ENCODE assay signal across 25 cellular contexts in genomic region chr11:68878022-68878421, GRCh38. TPM values are rescaled to one million over a fixed set of nuclear protein-coding genes. Genes with fewer than 3 reads are reported as not detected.
DNase-seq lines count a peak whose midpoint lies in the region; ATAC-seq and TF ChIP-seq lines count a peak whose summit lies in the region.
"Had no signal": no experiment of that assay in that cellular context is flagged by ENCODE, and none has a peak within 500 bp of the region (broad histone marks: within the 10 kb centered on the region; RNA-seq: fewer than 3 reads in every experiment).

No MANE protein-coding gene starts in this region.

- no peak overlapping the region for H3K14ac ChIP-seq in trophoblast cell (ENCODE audit: low read length)

- peak; percentile 44 for DNase-seq in DMS53 treated with DMSO at 0.1 percent for 48 hours (lab: John Stamatoyannopoulos, UW; ENCODE audit: unreplicated experiment)
- DNase-seq in RWPE2 (ENCODE audit: low spot score), result no peak
- peak; percentile 10 for DNase-seq in iPS-NIHi7 (ENCODE audit: extremely low spot score)
- peak; percentile 87 to 94 for DNase-seq in trophoblast cell
- DNase-seq in hippocampal formation (lab: John Stamatoyannopoulos, UW), result no peak
- no peak for DNase-seq in stimulated activated naive B cell treated with anti-CD40 and anti-IgM and Interleukin-4, amounts not matched to agents 10 μg/mL and 1 μg/mL and 100 μg/mL, for 72 hours
- DNase-seq: AML-193; CD4-positive, alpha-beta memory T cell; COR-L47; DMS79 treated with DMSO at 0.1 percent for 48 hours; KG1; NCI-H1048; NCI-H1436; NCI-H187; NCI-H2081 treated with DMSO at 0.1 percent for 48 hours; NCI-H2171 treated with DMSO at 0.1 percent for 48 hours; NCI-H345; NCI-H524 treated with DMSO at 0.1 percent for 48 hours; NCI-H774; Right ventricle myocardium superior; T-cell had no signal

- H3K4me3 Mint-ChIP-seq in stimulated activated naive B cell treated with anti-CD40 and anti-IgM and Interleukin-4, amounts not matched to agents 10 μg/mL and 1 μg/mL and 100 μg/mL, for 72 hours, result no peak overlapping the region
- H3K4me3 Mint-ChIP-seq: CD4-positive, alpha-beta memory T cell; T-cell had no signal

- H2BK120ac ChIP-seq in trophoblast cell (ENCODE audit: insufficient read depth, low read length, poor library complexity), result no peak overlapping the region

- H2BK12ac ChIP-seq in trophoblast cell (ENCODE audit: low read length), result no peak overlapping the region

- no peak overlapping the region for H3K27ac ChIP-seq in RWPE2 (ENCODE audit: poor library complexity, severe bottlenecking)
- no peak overlapping the region for H3K27ac ChIP-seq in trophoblast cell (ENCODE audit: low read depth, low read length)
- H3K27ac ChIP-seq: A549; BLaER1 treated with 17β-estradiol and CSF1 and Interleukin-3, amounts not matched to agents 10 nM and 100 nM; SJSA1 had no signal

- no peak overlapping the region for H3K4me3 ChIP-seq in RWPE2 (ENCODE audit: severe bottlenecking)
- H3K4me3 ChIP-seq in trophoblast cell (ENCODE audit: low read depth, low read length), result no peak overlapping the region
- H3K4me3 ChIP-seq: A549; BLaER1 treated with 17β-estradiol and CSF1 and Interleukin-3, amounts not matched to agents 10 nM and 100 nM; SJSA1 had no signal

- H2AFZ ChIP-seq in trophoblast cell (ENCODE audit: insufficient read depth, low read length, poor library complexity), result no peak overlapping the region

- no peak overlapping the region for H2AK5ac ChIP-seq in trophoblast cell (ENCODE audit: low read length)

- H3K23ac ChIP-seq in trophoblast cell (ENCODE audit: low read length), result no peak overlapping the region

- no peaks in the 10 kb centered on the region for H3K27me3 Mint-ChIP-seq in stimulated activated naive B cell treated with anti-CD40 and anti-IgM and Interleukin-4, amounts not matched to agents 10 μg/mL and 1 μg/mL and 100 μg/mL, for 72 hours
- H3K27me3 Mint-ChIP-seq: CD4-positive, alpha-beta memory T cell; T-cell had no signal

- no peak overlapping the region for H2BK5ac ChIP-seq in trophoblast cell (ENCODE audit: low read depth, low read length, poor library complexity)

- peaks cover 9 to 14% of the 10 kb centered on the region in 2 donors for H3K36me3 Mint-ChIP-seq in stimulated activated naive B cell treated with anti-CD40 and anti-IgM and Interleukin-4, amounts not matched to agents 10 μg/mL and 1 μg/mL and 100 μg/mL, for 72 hours

- H3K4me1 ChIP-seq in RWPE2 (ENCODE audit: insufficient read depth, poor library complexity, severe bottlenecking), result no peaks in the 10 kb centered on the region
- H3K4me1 ChIP-seq in trophoblast cell (ENCODE audit: control insufficient read depth in 1 of 2, insufficient read depth in 2 of 2, low read length in 2 of 2), result no peaks in the 10 kb centered on the region
- H3K4me1 ChIP-seq: A549 had no signal

- no peaks in the 10 kb centered on the region for H3K9me3 Mint-ChIP-seq in stimulated activated naive B cell treated with anti-CD40 and anti-IgM and Interleukin-4, amounts not matched to agents 10 μg/mL and 1 μg/mL and 100 μg/mL, for 72 hours
- H3K9me3 Mint-ChIP-seq: CD4-positive, alpha-beta memory T cell; T-cell had no signal

- no CpG with 5 or more reads among the region's 7 CpGs for WGBS in trophoblast cell (ENCODE audit: extremely low coverage, insufficient coverage, insufficient read length)

- H3K4me2 ChIP-seq in trophoblast cell (ENCODE audit: low read length), result no peak overlapping the region
- H3K4me2 ChIP-seq: A549; BLaER1 treated with 17β-estradiol and CSF1 and Interleukin-3, amounts not matched to agents 10 nM and 100 nM had no signal

- no peaks in the 10 kb centered on the region for H3K79me1 ChIP-seq in trophoblast cell (ENCODE audit: low read length)

- no peak overlapping the region for H3K18ac ChIP-seq in trophoblast cell (ENCODE audit: low read length)

- H3K27me3 ChIP-seq in RWPE2 (ENCODE audit: insufficient read depth, poor library complexity, severe bottlenecking), result no peaks in the 10 kb centered on the region
- no peaks in the 10 kb centered on the region for H3K27me3 ChIP-seq in trophoblast cell (ENCODE audit: insufficient read depth, low read length)
- H3K27me3 ChIP-seq: BLaER1 treated with 17β-estradiol and CSF1 and Interleukin-3, amounts not matched to agents 10 nM and 100 nM; SJSA1 had no signal

- no peak overlapping the region for H4K8ac ChIP-seq in trophoblast cell (ENCODE audit: low read depth, low read length)

- peaks cover 2 to 13% of the 10 kb centered on the region in 2 donors for H3K4me1 Mint-ChIP-seq in stimulated activated naive B cell treated with anti-CD40 and anti-IgM and Interleukin-4, amounts not matched to agents 10 μg/mL and 1 μg/mL and 100 μg/mL, for 72 hours
- H3K4me1 Mint-ChIP-seq: CD4-positive, alpha-beta memory T cell; T-cell had no signal

- no peak overlapping the region for H4K91ac ChIP-seq in trophoblast cell (ENCODE audit: low read depth, low read length)

- no peaks in the 10 kb centered on the region for H3K36me3 ChIP-seq in RWPE2 (ENCODE audit: low read depth)
- no peaks in the 10 kb centered on the region for H3K36me3 ChIP-seq in trophoblast cell (ENCODE audit: control insufficient read depth in 1 of 2, insufficient read depth in 2 of 2, low read length in 2 of 2)
- H3K36me3 ChIP-seq: SJSA1 had no signal

- ATAC-seq in RWPE2 (ENCODE audit: low read depth), result peak; percentile 53; the same call in 1 of the 3 replicates
- no peak for ATAC-seq in stimulated activated naive B cell treated with anti-CD40 and anti-IgM and Interleukin-4, amounts not matched to agents 10 μg/mL and 1 μg/mL and 100 μg/mL, for 72 hours (replicated peaks)
- ATAC-seq in GM21515 (IDR thresholded peaks at IDR 0.05; ENCODE audit: unreplicated experiment), result no peak
- ATAC-seq: A549, T-cell had no signal

- H3K4ac ChIP-seq in trophoblast cell (ENCODE audit: low read depth, low read length), result no peak overlapping the region

- no peak overlapping the region for H3K27ac Mint-ChIP-seq in stimulated activated naive B cell treated with anti-CD40 and anti-IgM and Interleukin-4, amounts not matched to agents 10 μg/mL and 1 μg/mL and 100 μg/mL, for 72 hours
- H3K27ac Mint-ChIP-seq: CD4-positive, alpha-beta memory T cell; T-cell had no signal

- no peak overlapping the region for H4K12ac ChIP-seq in trophoblast cell (ENCODE audit: low read depth, low read length)

- TF ChIP-seq CTCF in RWPE2 (IDR thresholded peaks at IDR 0.05; ENCODE audit: poor library complexity, severe bottlenecking), result no peak

- H3K9me3 ChIP-seq in RWPE2 (ENCODE audit: severe bottlenecking) (no peaks in the 10 kb centered on the region), trophoblast cell (ENCODE audit: insufficient read depth, low read depth, low read length) (no peaks in the 10 kb centered on the region)
- H3K9me3 ChIP-seq: A549, SJSA1 had no signal

- H3K9ac ChIP-seq in trophoblast cell (ENCODE audit: low read length), result no peak overlapping the region
- H3K9ac ChIP-seq: BLaER1 treated with 17β-estradiol and CSF1 and Interleukin-3, amounts not matched to agents 10 nM and 100 nM had no signal

- H3K79me2 ChIP-seq in trophoblast cell (ENCODE audit: control insufficient read depth, insufficient read depth, low read length, poor library complexity), result no peaks in the 10 kb centered on the region

RNA-seq across cellular contexts. Expression of gene MRPL21, which starts 25.6 kb away (rescaled TPM):
- 47.9 and 49.0 TPM in 2 replicates for polyA plus RNA-seq in trophoblast cell (2013)

RNA-seq across cellular contexts. Expression of gene IGHMBP2, which starts 25.7 kb away (rescaled TPM):
- polyA plus RNA-seq in trophoblast cell (2013), result 6.2 and 6.6 TPM in 2 replicates

RNA-seq across cellular contexts. Expression of gene CPT1A, which starts 36.3 kb away (rescaled TPM):
- polyA plus RNA-seq in trophoblast cell (2013), result 0.17 and 0.21 TPM in 2 replicates

Comparison
In these comparisons a context has a peak if more than half of its experiments do, and no peak if none do; other contexts are left out.
1. DNase-seq: peak in DMS53 treated with DMSO at 0.1 percent for 48 hours (single experiment), iPS-NIHi7 (single experiment) and trophoblast cell (2 of 2); none in RWPE2 (single experiment), hippocampal formation (0 of 2) and stimulated activated naive B cell treated with anti-CD40 and anti-IgM and Interleukin-4, amounts not matched to agents 10 μg/mL and 1 μg/mL and 100 μg/mL, for 72 hours (single experiment).